In genomic region chr12:26425587-26426260, GRCh38 we compare ENCODE assay signal across 11 cellular contexts.
DNase-seq lines count a peak whose midpoint lies in the region; ATAC-seq and TF ChIP-seq lines count a peak whose summit lies in the region.
"Had no signal": no experiment of that assay in that cellular context is flagged by ENCODE, and none has a peak within 500 bp of the region (broad histone marks: within the 10 kb centered on the region; RNA-seq: fewer than 3 reads in every experiment).

No MANE protein-coding gene starts in this region.

- peaks cover 0 to 5% (median 0%) of the 10 kb centered on the region in 7 donors for H3K9me3 Mint-ChIP-seq in CD14-positive monocyte
- H3K9me3 Mint-ChIP-seq: CD8-positive, alpha-beta T cell had no signal

- in situ Hi-C loops in GM13976 (cut with MboI; ENCODE audit: low sequenced_read_pairs, unreplicated experiment), result no loop called here
- in situ Hi-C loops in KBM-7 (cut with MboI; ENCODE audit: low pct_unique_long_range_greater_than_20kb, low sequenced_read_pairs), result no loop called here
- in situ Hi-C loops in HAP-1 (cut with MboI; ENCODE audit: low sequenced_read_pairs), result no loop called here

- H3K9me3 ChIP-seq in HAP-1, result no peaks in the 10 kb centered on the region

- no peaks in the 10 kb centered on the region for H3K36me3 ChIP-seq in HAP-1 (replicated peaks)

- H3K27me3 ChIP-seq in HAP-1 (ENCODE audit: low read depth), result no peaks in the 10 kb centered on the region

- no peak overlapping the region for H3K27ac Mint-ChIP-seq in CD14-positive monocyte
- H3K27ac Mint-ChIP-seq: CD8-positive, alpha-beta T cell had no signal

- intact Hi-C loops in CD14-positive monocyte (cut with micrococcal nuclease), result no loop called here

- TF ChIP-seq CTCF in GM13976 (IDR thresholded peaks at IDR 0.05; ENCODE audit: borderline replicate concordance, control extremely low read depth, extremely low read depth, insufficient read depth, missing control alignments), result no peak
- no peak for TF ChIP-seq CTCF in GM20000 (IDR thresholded peaks at IDR 0.05; ENCODE audit: extremely low read depth, missing control alignments)
- no peak for TF ChIP-seq CTCF in CD14-positive monocyte (IDR thresholded peaks at IDR 0.05)

- no peaks in the 10 kb centered on the region for H3K4me1 ChIP-seq in HAP-1

- peak; percentile 57 for ATAC-seq in HG03060 (IDR thresholded peaks at IDR 0.05; ENCODE audit: low read depth, unreplicated experiment)
- ATAC-seq: CD8-positive, alpha-beta T cell had no signal

- H3K36me3 Mint-ChIP-seq in CD14-positive monocyte, result peaks cover 14 to 17% of the 10 kb centered on the region in 2 donors

- H3K4me3 Mint-ChIP-seq in CD14-positive monocyte, result no peak overlapping the region
- H3K4me3 Mint-ChIP-seq: CD8-positive, alpha-beta T cell had no signal

- H3K27me3 Mint-ChIP-seq in CD14-positive monocyte (ENCODE audit: low read depth in 3 of 3), result no peaks in the 10 kb centered on the region

- H3K4me3 ChIP-seq in HAP-1, result no peak overlapping the region
- H3K4me3 ChIP-seq: skin epidermis had no signal

- H3K4me1 Mint-ChIP-seq in CD14-positive monocyte, result no peaks in the 10 kb centered on the region

- DNase-seq in GM13976 (ENCODE audit: low spot score), result peak; percentile 12
- DNase-seq in GM20000 (ENCODE audit: low spot score), result peak; percentile 15
- DNase-seq in astrocyte of the hippocampus (ENCODE audit: low read depth, low spot score), result peak; percentile 61
- DNase-seq in CD14-positive monocyte (ENCODE audit: low spot score), result no peak
- DNase-seq in KBM-7, result no peak
- DNase-seq in activated CD4-positive, alpha-beta T cell treated with anti-CD3 and anti-CD28 coated beads, Interleukin-2, amount 50 U/mL, for 4 hours, result no peak
- DNase-seq in HAP-1 (ENCODE audit: low spot score in 2 of 2), result no peak
- DNase-seq: CD8-positive, alpha-beta T cell; NCI-H510A had no signal

Comparison
In these comparisons a context has a peak if more than half of its experiments do, and no peak if none do; other contexts are left out.
1. DNase-seq: peak in GM13976 (single experiment), GM20000 (single experiment) and astrocyte of the hippocampus (single experiment); none in CD14-positive monocyte (single experiment), KBM-7 (single experiment), activated CD4-positive, alpha-beta T cell treated with anti-CD3 and anti-CD28 coated beads, Interleukin-2, amount 50 U/mL, for 4 hours (0 of 2) and HAP-1 (0 of 2).